ENCODE assay signal across 25 cellular contexts in genomic region chr16:51490866-51491265, GRCh38.
DNase-seq lines count a peak whose midpoint lies in the region; ATAC-seq, FAIRE-seq and TF ChIP-seq lines count a peak whose summit lies in the region.
"Had no signal": no experiment of that assay in that cellular context is flagged by ENCODE, and none has a peak within 500 bp of the region (broad histone marks: within the 10 kb centered on the region; RNA-seq: fewer than 3 reads in every experiment).

No MANE protein-coding gene starts in this region.

- no peak overlapping the region for H4K5ac ChIP-seq in mesendoderm (ENCODE audit: low read length)

- no peaks in the 10 kb centered on the region for H3K27me3 ChIP-seq in mesendoderm (ENCODE audit: insufficient read depth, low read length, poor library complexity)
- no peaks in the 10 kb centered on the region for H3K27me3 ChIP-seq in right lobe of liver

- no peak overlapping the region for H2BK15ac ChIP-seq in mesendoderm (replicated peaks; ENCODE audit: low read depth)

- H3K4ac ChIP-seq in mesendoderm (ENCODE audit: low read depth, low read length) = peak overlapping the region; percentile 7

- intact Hi-C loops in right lobe of liver (cut with DNase I) = no loop called here

- H3K27ac ChIP-seq in mesendoderm (ENCODE audit: low read depth, low read length) (peak overlapping the region; percentile 49), right lobe of liver (no peak overlapping the region)
- H3K27ac ChIP-seq: KMS-11 had no signal

- peak overlapping the region; percentile 12 for H3K9ac ChIP-seq in mesendoderm (ENCODE audit: low read length)
- H3K9ac ChIP-seq: KMS-11, SK-N-SH had no signal

- no peaks in the 10 kb centered on the region for H3K9me3 ChIP-seq in right lobe of liver
- H3K9me3 ChIP-seq: SK-N-SH had no signal

- peak overlapping the region; percentile 37 for H2BK5ac ChIP-seq in mesendoderm (ENCODE audit: low read length)

- DNase-seq in ELF-1 (ENCODE audit: low read depth, low spot score) (peak; percentile 26), M059J (ENCODE audit: low read depth) (peak; percentile 6), mesendoderm (peak; percentile 79), retina (peak; percentile 16), HTR-8/SVneo (ENCODE audit: insufficient read length, low spot score) (no peak), right lobe of liver (no peak)
- no peak for DNase-seq in activated T-cell treated with anti-CD3 and anti-CD28 coated beads, Interleukin-2, amount 50 U/mL, for 48 hours
- DNase-seq: C1 segment of cervical spinal cord; Caco-2; CD8-positive, alpha-beta T cell; DND-41; H9; NCI-H1092; NCI-H1417 treated with DMSO at 0.1 percent for 48 hours; NCI-H187; NCI-H2081 treated with DMSO at 0.1 percent for 48 hours; NCI-H446; NCI-H524 treated with DMSO at 0.1 percent for 48 hours; NCI-H82; NK-92 treated with Interleukin-12 subunit alpha and Interleukin-12 subunit beta, amount 100 ng/mL, for 24 hours; PC-3; SK-N-SH; SW 1271 had no signal

- no peak overlapping the region for H3K4me2 ChIP-seq in mesendoderm (ENCODE audit: low read length)
- H3K4me2 ChIP-seq: GM23338, KMS-11, SK-N-SH had no signal

- H3K56ac ChIP-seq in mesendoderm (ENCODE audit: low read length) = peak overlapping the region; percentile 63

- H3K4me3 ChIP-seq in mesendoderm (ENCODE audit: low read length) = no peak overlapping the region
- no peak overlapping the region for H3K4me3 ChIP-seq in right lobe of liver
- H3K4me3 ChIP-seq: GM23338 had no signal

- H4K8ac ChIP-seq in mesendoderm (ENCODE audit: low read depth, low read length) = no peak overlapping the region

- H2BK120ac ChIP-seq in mesendoderm (ENCODE audit: low read depth, low read length) = no peak overlapping the region

- no peak for TF ChIP-seq POLR2A in right lobe of liver (IDR thresholded peaks at IDR 0.05)

- H3K4me1 ChIP-seq in mesendoderm (ENCODE audit: control insufficient read depth, low read depth, low read length) = peaks cover 6% of the 10 kb centered on the region
- no peaks in the 10 kb centered on the region for H3K4me1 ChIP-seq in right lobe of liver
- H3K4me1 ChIP-seq: Caco-2 had no signal

- no CpG with 5 or more reads among the region's 6 CpGs for WGBS in mesendoderm (ENCODE audit: extremely low coverage, insufficient coverage, low lambda C conversion rate)
- WGBS in right lobe of liver (ENCODE audit: insufficient coverage, low coverage, low lambda C conversion rate, missing lambda C conversion rate) = 64% methylated on average over 6 of the region's 6 CpGs

- H3K18ac ChIP-seq in mesendoderm (ENCODE audit: low read length) = peak overlapping the region; percentile 98

- no peak for ATAC-seq in right lobe of liver
- ATAC-seq: CD8-positive, alpha-beta T cell; GM23338; PC-3 had no signal

- no peaks in the 10 kb centered on the region for H3K79me1 ChIP-seq in mesendoderm (ENCODE audit: low read length)

- no peaks in the 10 kb centered on the region for H3K36me3 ChIP-seq in mesendoderm (ENCODE audit: control insufficient read depth, insufficient read depth, low read length)
- H3K36me3 ChIP-seq in right lobe of liver = no peaks in the 10 kb centered on the region

- H3K23ac ChIP-seq in mesendoderm (ENCODE audit: low read length) = no peak overlapping the region

- H3K79me2 ChIP-seq in mesendoderm (ENCODE audit: control insufficient read depth, insufficient read depth, low read length) = no peaks in the 10 kb centered on the region

- no peak for TF ChIP-seq CTCF in right lobe of liver (IDR thresholded peaks at IDR 0.05)

- H2AK5ac ChIP-seq in mesendoderm (ENCODE audit: low read length) = peak overlapping the region; percentile 19

- no peak for FAIRE-seq in HTR-8/SVneo (lab: Jason Lieb, UNC)

Comparison
In these comparisons a context has a peak if more than half of its experiments do, and no peak if none do; other contexts are left out.
1. DNase-seq: peak in ELF-1 (single experiment), M059J (single experiment), mesendoderm (single experiment) and retina (single experiment); none in HTR-8/SVneo (single experiment), right lobe of liver (0 of 3) and activated T-cell treated with anti-CD3 and anti-CD28 coated beads, Interleukin-2, amount 50 U/mL, for 48 hours (0 of 2).